Comparison of ENCODE assay signal across 15 cellular contexts in genomic region chr7:132436121-132436520, GRCh38.
A peak's percentile ranks its signal among the peaks of the same experiment; 100 is the strongest.
DNase-seq lines count a peak whose midpoint lies in the region; ATAC-seq and TF ChIP-seq lines count a peak whose summit lies in the region.
"Had no signal": no experiment of that assay in that cellular context is flagged by ENCODE, and none has a peak within 500 bp of the region (broad histone marks: within the 10 kb centered on the region; RNA-seq: fewer than 3 reads in every experiment).

No MANE protein-coding gene starts in this region.

- no peaks in the 10 kb centered on the region for H3K9me3 Mint-ChIP-seq in osteocyte (ENCODE audit: unreplicated experiment)

- H3K9me2 ChIP-seq in hepatocyte (replicated peaks; ENCODE audit: insufficient read depth): no peaks in the 10 kb centered on the region

- no peak overlapping the region for H3K4me3 Mint-ChIP-seq in osteocyte (ENCODE audit: unreplicated experiment)

- peak overlapping the region in 3 of 11 experiments; percentile 28 to 66 (median 65); a peak in 1 of 22 replicates for H3K9ac ChIP-seq in BLaER1 treated with 17β-estradiol and CSF1 and Interleukin-3, amounts not matched to agents 10 nM and 100 nM
- H3K9ac ChIP-seq: parathyroid adenoma had no signal

- TF ChIP-seq CTCF in hepatocyte (IDR thresholded peaks at IDR 0.05; ENCODE audit: poor library complexity) (no peak), osteocyte (IDR thresholded peaks at IDR 0.05) (no peak)

- H3K27ac ChIP-seq in BLaER1 treated with 17β-estradiol and CSF1 and Interleukin-3, amounts not matched to agents 10 nM and 100 nM: peak overlapping the region in 7 of 11 experiments; percentile 71 to 85 (median 77); a peak in 12 of 22 replicates
- no peak overlapping the region for H3K27ac ChIP-seq in hepatocyte
- H3K27ac ChIP-seq: parathyroid adenoma had no signal

- H3K27ac Mint-ChIP-seq in osteocyte (ENCODE audit: unreplicated experiment): no peak overlapping the region

- H3K4me3 ChIP-seq in BLaER1 treated with 17β-estradiol and CSF1 and Interleukin-3, amounts not matched to agents 10 nM and 100 nM: peak overlapping the region in 4 of 10 experiments; percentile 38 to 50 (median 46); a peak in 2 of 20 replicates
- no peak overlapping the region for H3K4me3 ChIP-seq in hepatocyte

- peaks cover 0 to 4% (median 0%) of the 10 kb centered on the region in 11 experiments; a peak in 1 of 22 replicates for H3K9me3 ChIP-seq in BLaER1 treated with 17β-estradiol and CSF1 and Interleukin-3, amounts not matched to agents 10 nM and 100 nM (replicated peaks in 1 of 11)
- no peaks in the 10 kb centered on the region for H3K9me3 ChIP-seq in hepatocyte (ENCODE audit: low read depth)

- no peaks in the 10 kb centered on the region for H3K27me3 ChIP-seq in BLaER1 treated with 17β-estradiol and CSF1 and Interleukin-3, amounts not matched to agents 10 nM and 100 nM
- peaks cover 5% of the 10 kb centered on the region for H3K27me3 ChIP-seq in hepatocyte
- H3K27me3 ChIP-seq: dorsolateral prefrontal cortex had no signal

- no peaks in the 10 kb centered on the region for H3K36me3 Mint-ChIP-seq in osteocyte (ENCODE audit: unreplicated experiment)

- H2AFZ ChIP-seq in hepatocyte: no peak overlapping the region
- H2AFZ ChIP-seq: parathyroid adenoma had no signal

- ATAC-seq in left cardiac atrium (peak; percentile 29 to 73), HG02759 (IDR thresholded peaks at IDR 0.05; ENCODE audit: unreplicated experiment) (no peak)

- H3K4me1 ChIP-seq in BLaER1 treated with 17β-estradiol and CSF1 and Interleukin-3, amounts not matched to agents 10 nM and 100 nM: peaks cover 70 to 93% (median 85%) of the 10 kb centered on the region in 10 experiments
- H3K4me1 ChIP-seq in hepatocyte (ENCODE audit: insufficient read depth): no peaks in the 10 kb centered on the region
- H3K4me1 ChIP-seq: parathyroid adenoma had no signal

- H4K20me1 ChIP-seq in BLaER1 treated with 17β-estradiol and CSF1 and Interleukin-3, amounts not matched to agents 10 nM and 100 nM: no peaks in the 10 kb centered on the region
- H4K20me1 ChIP-seq in hepatocyte (ENCODE audit: insufficient read depth, poor library complexity, severe bottlenecking): no peaks in the 10 kb centered on the region

- H3K27me3 Mint-ChIP-seq in osteocyte (ENCODE audit: unreplicated experiment): no peaks in the 10 kb centered on the region

- in situ Hi-C loops in SK-MEL-5 (cut with HindIII; ENCODE audit: low pct_unique_long_range_greater_than_20kb, low sequenced_read_pairs): no loop called here

- no peaks in the 10 kb centered on the region for H3K79me2 ChIP-seq in hepatocyte
- H3K79me2 ChIP-seq: parathyroid adenoma had no signal

- peaks cover 13% of the 10 kb centered on the region for H3K4me1 Mint-ChIP-seq in osteocyte (ENCODE audit: unreplicated experiment)

- no peaks in the 10 kb centered on the region for H3K36me3 ChIP-seq in BLaER1 treated with 17β-estradiol and CSF1 and Interleukin-3, amounts not matched to agents 10 nM and 100 nM
- no peaks in the 10 kb centered on the region for H3K36me3 ChIP-seq in hepatocyte (replicated peaks; ENCODE audit: insufficient read depth, low read depth)

- intact Hi-C loops in left cardiac atrium (cut with DNase I): no loop called here

- 72% methylated on average over 8 of the region's 8 CpGs for WGBS in hepatocyte (ENCODE audit: low lambda C conversion rate, missing lambda C conversion rate)

- DNase-seq in DMS79 (lab: John Stamatoyannopoulos, UW) (peak; percentile 70), SK-MEL-5 (ENCODE audit: low read depth, low spot score) (peak; percentile 43), left cardiac atrium (peak; percentile 48), NOMO-1 treated with dmso at 0.1 percent for 144 hours (lab: John Stamatoyannopoulos, UW; ENCODE audit: unreplicated experiment) (no peak), hepatocyte (ENCODE audit: low spot score) (no peak), osteocyte (ENCODE audit: extremely low spot score, unreplicated experiment) (no peak)
- DNase-seq: activated CD8-positive, alpha-beta memory T cell treated with anti-CD3 and anti-CD28 coated beads, Interleukin-2, amount 50 U/mL, for 4 hours; dorsolateral prefrontal cortex; H7; Kasumi-1; mesendoderm; NCI-H524 had no signal

- H3K4me2 ChIP-seq in BLaER1 treated with 17β-estradiol and CSF1 and Interleukin-3, amounts not matched to agents 10 nM and 100 nM: peak overlapping the region; percentile 81 to 93 (median 92)
- H3K4me2 ChIP-seq in hepatocyte: no peak overlapping the region

Comparison
In these comparisons a context has a peak if more than half of its experiments do, and no peak if none do; other contexts are left out.
1. DNase-seq: peak in DMS79 (single experiment), SK-MEL-5 (single experiment) and left cardiac atrium (single experiment); none in NOMO-1 treated with dmso at 0.1 percent for 144 hours (single experiment), hepatocyte (single experiment) and osteocyte (single experiment).